In genomic region chr4:143308377-143308776, GRCh38 we compare ENCODE assay signal across 1 cellular context.
TF ChIP-seq lines count a peak whose summit lies in the region.

No MANE protein-coding gene starts in this region.

TF ChIP-seq in K562, 482 proteins besides CTCF, POLR2A, EP300 and RAD21 (continued from another document):
- TF ChIP-seq C11orf30 (IDR thresholded peaks at IDR 0.05; ENCODE audit: low read depth): no peak
- no peak for TF ChIP-seq ZNF76 (CRISPR knock-in tag; IDR thresholded peaks at IDR 0.05; ENCODE audit: borderline replicate concordance)
- TF ChIP-seq HMBOX1 (IDR thresholded peaks at IDR 0.05): no peak
- no peak for TF ChIP-seq KAT2B (IDR thresholded peaks at IDR 0.05; ENCODE audit: low read depth, low read length)
- no peak for TF ChIP-seq E2F8 (IDR thresholded peaks at IDR 0.05; ENCODE audit: low read depth, partially characterized antibody)
- TF ChIP-seq SMAD1 (IDR thresholded peaks at IDR 0.05; ENCODE audit: low read depth, low read length, partially characterized antibody): no peak
- no peak for TF ChIP-seq RFX7 (CRISPR knock-in tag; IDR thresholded peaks at IDR 0.05)
- peak; percentile 51 for TF ChIP-seq TEAD4 (IDR thresholded peaks at IDR 0.05; ENCODE audit: low read length)
- TF ChIP-seq TEAD4 (CRISPR knock-in tag; IDR thresholded peaks at IDR 0.05; ENCODE audit: borderline replicate concordance): no peak
- TF ChIP-seq ZNF282 (CRISPR knock-in tag; IDR thresholded peaks at IDR 0.05): no peak
- peak; percentile 70 for TF ChIP-seq CBFA2T3 (IDR thresholded peaks at IDR 0.05)
- no peak for TF ChIP-seq WHSC1 (IDR thresholded peaks at IDR 0.05; ENCODE audit: low read length)
- no peak for TF ChIP-seq NONO (IDR thresholded peaks at IDR 0.05; ENCODE audit: low read depth in 2 of 2, low read length in 1 of 2)
- TF ChIP-seq NCOA6 (IDR thresholded peaks at IDR 0.05): no peak
- TF ChIP-seq HOMEZ (CRISPR knock-in tag; IDR thresholded peaks at IDR 0.05): no peak
- no peak for TF ChIP-seq ZNF232 (CRISPR knock-in tag; IDR thresholded peaks at IDR 0.05)
